In the genomic region with DNA sequence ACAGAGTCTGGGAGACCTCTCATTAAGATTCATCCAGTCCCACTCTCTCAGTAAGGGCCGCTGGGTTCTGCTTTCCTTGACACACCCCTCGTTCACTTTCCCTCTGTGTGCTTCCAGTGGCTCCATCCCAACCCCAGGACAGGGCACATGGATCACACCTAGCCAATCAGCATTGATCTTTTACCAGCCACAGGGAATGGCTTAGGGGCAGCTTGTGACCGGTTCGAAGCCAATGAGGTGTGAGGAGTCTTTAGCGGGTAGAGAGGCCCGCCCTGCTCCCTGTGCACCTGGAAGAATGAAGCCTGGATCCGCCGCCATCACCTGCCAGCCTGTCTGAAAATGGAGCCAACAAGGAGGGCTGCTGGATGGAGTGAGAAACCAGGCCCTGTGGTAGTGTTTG, we compare ENCODE assay signal across 23 cellular contexts. TPM values are rescaled to one million over a fixed set of nuclear protein-coding genes. Genes with fewer than 3 reads are reported as not detected.
"Had no signal": no experiment of that assay in that cellular context is flagged by ENCODE, and none has a peak within 500 bp of the region (broad histone marks: within the 10 kb centered on the region; RNA-seq: fewer than 3 reads in every experiment).

No MANE protein-coding gene starts in this region.

- H3K4me3 ChIP-seq: ascending aorta, gastroesophageal sphincter, heart left ventricle, psoas muscle, tibial artery had no signal

- H3K27ac ChIP-seq: ascending aorta, gastroesophageal sphincter, heart left ventricle, psoas muscle, tibial artery had no signal

- H3K4me1 Mint-ChIP-seq: activated naive CD4-positive, alpha-beta T cell treated with anti-CD3 and anti-CD28 coated beads, Interleukin-2, amount 50 U/mL, for 24 hours had no signal

- H3K4me3 Mint-ChIP-seq: activated naive CD4-positive, alpha-beta T cell treated with anti-CD3 and anti-CD28 coated beads, Interleukin-2, amount 50 U/mL, for 24 hours; activated T-cell treated with anti-CD3 and anti-CD28 coated beads, Interleukin-2, amount 50 U/mL, for 72 hours; T-helper 1 cell treated with Interleukin-12 subunit alpha and Interleukin-12 subunit beta and Interleukin-4 antibody, amounts not matched to agents 30 μg/mL and 1 μg/mL, for 36 hours had no signal

- H3K27ac Mint-ChIP-seq: activated naive CD4-positive, alpha-beta T cell treated with anti-CD3 and anti-CD28 coated beads, Interleukin-2, amount 50 U/mL, for 24 hours; activated T-cell treated with anti-CD3 and anti-CD28 coated beads, Interleukin-2, amount 50 U/mL, for 72 hours; T-helper 1 cell treated with Interleukin-12 subunit alpha and Interleukin-12 subunit beta and Interleukin-4 antibody, amounts not matched to agents 30 μg/mL and 1 μg/mL, for 36 hours had no signal

- H3K36me3 Mint-ChIP-seq: activated naive CD4-positive, alpha-beta T cell treated with anti-CD3 and anti-CD28 coated beads, Interleukin-2, amount 50 U/mL, for 24 hours had no signal

- H3K36me3 ChIP-seq: ascending aorta, gastroesophageal sphincter, heart left ventricle, tibial artery had no signal

- H3K9me3 Mint-ChIP-seq: activated naive CD4-positive, alpha-beta T cell treated with anti-CD3 and anti-CD28 coated beads, Interleukin-2, amount 50 U/mL, for 24 hours; activated T-cell treated with anti-CD3 and anti-CD28 coated beads, Interleukin-2, amount 50 U/mL, for 72 hours; T-helper 1 cell treated with Interleukin-12 subunit alpha and Interleukin-12 subunit beta and Interleukin-4 antibody, amounts not matched to agents 30 μg/mL and 1 μg/mL, for 36 hours had no signal

- DNase-seq: activated CD4-positive, CD25-positive, alpha-beta regulatory T cell treated with anti-CD3 and anti-CD28 coated beads, Interleukin-2, amount 50 U/mL, for 72 hours; activated effector memory CD4-positive, alpha-beta T cell treated with anti-CD3 and anti-CD28 coated beads, Interleukin-2, amount 50 U/mL, for 16 hours; activated T-cell treated with anti-CD3 and anti-CD28 coated beads, Interleukin-2, amount 50 U/mL, for 72 hours; cortex of kidney; effector CD4-positive, alpha-beta T cell; heart left ventricle; left ventricle myocardium superior; psoas muscle; right cardiac atrium; stimulated activated CD4-positive, alpha-beta T cell treated with anti-CD3 and anti-CD28 coated beads, Interleukin-2, amount 100 ng/mL, for 24 hours; stimulated activated naive CD4-positive, alpha-beta T cell treated with Interleukin-2 at 50 U/mL for 16 hours; tibial artery had no signal

- ATAC-seq: activated T-cell treated with anti-CD3 and anti-CD28 coated beads, Interleukin-2, amount 50 U/mL, for 72 hours; esophagus mucosa; gastroesophageal sphincter; heart left ventricle; left ventricle myocardium superior; psoas muscle; right cardiac atrium had no signal

- H3K27me3 ChIP-seq: ascending aorta, tibial artery had no signal

- H3K4me1 ChIP-seq: ascending aorta, gastroesophageal sphincter, heart left ventricle, psoas muscle, tibial artery had no signal

RNA-seq across cellular contexts. Expression of gene OVOL2, which starts 35.2 kb away (rescaled TPM):
- total RNA-seq: activated CD8-positive, alpha-beta memory T cell treated with anti-CD3 and anti-CD28 coated beads for 36 hours; ascending aorta; heart left ventricle; left ventricle myocardium superior; mononuclear cell; osteoblast; psoas muscle; right cardiac atrium; skeletal muscle tissue; subcutaneous adipose tissue had no signal
- polyA plus RNA-seq: heart left ventricle, neural cell, psoas muscle, right cardiac atrium had no signal
